26 cellular contexts compared by ENCODE assay signal in genomic region chr6:38164131-38164481, GRCh38.
"Had no signal": no experiment of that assay in that cellular context is flagged by ENCODE, and none has a peak within 500 bp of the region (broad histone marks: within the 10 kb centered on the region; RNA-seq: fewer than 3 reads in every experiment).

No MANE protein-coding gene starts in this region.

- H3K36me3 ChIP-seq: suprapubic skin, transverse colon, uterus had no signal

- DNase-seq: activated B cell treated with CpG ODN at 0.5 μM for 24 hours; activated CD4-positive, alpha-beta T cell treated with anti-CD3 and anti-CD28 coated beads for 36 hours; activated CD4-positive, alpha-beta T cell treated with anti-CD3 and anti-CD28 coated beads, Interleukin-2, amount 50 U/mL, for 4 hours; activated CD8-positive, alpha-beta memory T cell treated with anti-CD3 and anti-CD28 coated beads, Interleukin-2, amount 50 U/mL, for 48 hours; activated naive CD4-positive, alpha-beta T cell; activated T-cell treated with anti-CD3 and anti-CD28 coated beads, Interleukin-2, amount 50 U/mL, for 4 hours; brain microvascular endothelial cell; caudate nucleus; effector memory CD4-positive, alpha-beta T cell; head of caudate nucleus; left cardiac atrium; naive thymus-derived CD8-positive, alpha-beta T cell; stimulated activated CD4-positive, alpha-beta T cell treated with anti-CD3 and anti-CD28 coated beads, Interleukin-12 subunit alpha, Interleukin-12 subunit beta, amount 100 ng/mL, for 4 hours; stimulated activated CD4-positive, alpha-beta T cell treated with anti-CD3 and anti-CD28 coated beads, Interleukin-1b, Interleukin-23, amount 100 ng/mL, for 48 hours; stimulated activated naive CD8-positive, alpha-beta T cell treated with anti-CD3 and anti-CD28 coated beads, Interleukin-15, amount 100 ng/mL, for 72 hours; SW 1271; T-helper 17 cell; transverse colon; uterus had no signal

- H3K4me1 ChIP-seq: uterus had no signal

- H3K4me3 ChIP-seq: suprapubic skin, transverse colon, uterus had no signal

- H3K4me3 Mint-ChIP-seq: activated B cell treated with CpG ODN at 0.5 μM for 24 hours; activated CD4-positive, alpha-beta T cell treated with anti-CD3 and anti-CD28 coated beads for 36 hours; activated T-cell treated with anti-CD3 and anti-CD28 coated beads, Interleukin-2, amount 50 U/mL, for 4 hours; naive thymus-derived CD8-positive, alpha-beta T cell; stimulated activated naive CD8-positive, alpha-beta T cell treated with anti-CD3 and anti-CD28 coated beads, Interleukin-15, amount 100 ng/mL, for 72 hours; T-helper 17 cell had no signal

- H3K27ac Mint-ChIP-seq: activated B cell treated with CpG ODN at 0.5 μM for 24 hours; activated CD4-positive, alpha-beta T cell treated with anti-CD3 and anti-CD28 coated beads for 36 hours; activated T-helper 2 cell treated with anti-CD3 and anti-CD28 coated beads, Interferon-gamma antibody, Interleukin-2, Interleukin-4, amounts not matched to agents 10 μg/mL and 5 μg/mL and 100 μg/mL, durations not matched to agents 14 hours and 24 hours and 36 hours; progenitor cell of endocrine pancreas; stimulated activated naive CD8-positive, alpha-beta T cell treated with anti-CD3 and anti-CD28 coated beads, Interleukin-15, amount 100 ng/mL, for 72 hours; T-helper 17 cell had no signal

- H3K27me3 ChIP-seq: brain microvascular endothelial cell, suprapubic skin, transverse colon, uterus had no signal

- H3K9me3 Mint-ChIP-seq: activated B cell treated with CpG ODN at 0.5 μM for 24 hours; activated T-cell treated with anti-CD3 and anti-CD28 coated beads, Interleukin-2, amount 50 U/mL, for 4 hours; activated T-helper 2 cell treated with anti-CD3 and anti-CD28 coated beads, Interferon-gamma antibody, Interleukin-2, Interleukin-4, amounts not matched to agents 10 μg/mL and 5 μg/mL and 100 μg/mL, durations not matched to agents 14 hours and 24 hours and 36 hours had no signal

- FAIRE-seq: endothelial cell of umbilical vein, frontal cortex, islet of Langerhans had no signal

- H3K27ac ChIP-seq: brain microvascular endothelial cell, suprapubic skin, transverse colon, uterus had no signal

- H3K4me1 Mint-ChIP-seq: activated B cell treated with CpG ODN at 0.5 μM for 24 hours; activated CD4-positive, alpha-beta T cell treated with anti-CD3 and anti-CD28 coated beads for 36 hours; stimulated activated naive CD8-positive, alpha-beta T cell treated with anti-CD3 and anti-CD28 coated beads, Interleukin-15, amount 100 ng/mL, for 72 hours had no signal

- ATAC-seq: activated CD4-positive, alpha-beta T cell treated with anti-CD3 and anti-CD28 coated beads for 36 hours; esophagus mucosa; left cardiac atrium; naive thymus-derived CD8-positive, alpha-beta T cell; stimulated activated naive CD8-positive, alpha-beta T cell treated with anti-CD3 and anti-CD28 coated beads, Interleukin-15, amount 100 ng/mL, for 72 hours; T-helper 17 cell had no signal

- H3K9me3 ChIP-seq: suprapubic skin, transverse colon, uterus had no signal

- H3K27me3 Mint-ChIP-seq: activated B cell treated with CpG ODN at 0.5 μM for 24 hours; activated CD4-positive, alpha-beta T cell treated with anti-CD3 and anti-CD28 coated beads for 36 hours; naive thymus-derived CD8-positive, alpha-beta T cell; progenitor cell of endocrine pancreas; stimulated activated naive CD8-positive, alpha-beta T cell treated with anti-CD3 and anti-CD28 coated beads, Interleukin-15, amount 100 ng/mL, for 72 hours; T-helper 17 cell had no signal
